ENCODE assay signal across 8 cellular contexts in genomic region chr3:53194218-53195065, GRCh38. TPM values are rescaled to one million over a fixed set of nuclear protein-coding genes. Genes with fewer than 3 reads are reported as not detected.
A peak's percentile ranks its signal among the peaks of the same experiment; 100 is the strongest.
DNase-seq lines count a peak whose midpoint lies in the region; ATAC-seq and TF ChIP-seq lines count a peak whose summit lies in the region.

No MANE protein-coding gene starts in this region.

- in situ Hi-C loops in brain microvascular endothelial cell (cut with HindIII; ENCODE audit: low pct_ligation_motif_present, low sequenced_read_pairs), result no loop called here

- no peak overlapping the region for H3K4me3 ChIP-seq in brain microvascular endothelial cell (ENCODE audit: low read depth, low read length)

- H3K27me3 ChIP-seq in brain microvascular endothelial cell (replicated peaks), result no peaks in the 10 kb centered on the region

- ATAC-seq in GM21576 (IDR thresholded peaks at IDR 0.05; ENCODE audit: unreplicated experiment) (no peak), omental fat pad (ENCODE audit: low FRiP score) (no peak)

- peak; percentile 26 for DNase-seq in HK-2 (ENCODE audit: unreplicated experiment)
- DNase-seq in brain microvascular endothelial cell, result peak; percentile 22
- peak; percentile 53 for DNase-seq in kidney tubule cell (ENCODE audit: low spot score)
- no peak for DNase-seq in SIG-M5 (lab: John Stamatoyannopoulos, UW)
- no peak for DNase-seq in COLO829 (ENCODE audit: low spot score)
- no peak for DNase-seq in omental fat pad (ENCODE audit: low spot score)

- H3K36me3 ChIP-seq in brain microvascular endothelial cell (replicated peaks), result peaks cover 8% of the 10 kb centered on the region

- H3K27ac ChIP-seq in 22Rv1 (peak overlapping the region; percentile 61), brain microvascular endothelial cell (no peak overlapping the region)

- TF ChIP-seq CTCF in 22Rv1 (IDR thresholded peaks at IDR 0.05), result no peak
- no peak for TF ChIP-seq CTCF in brain microvascular endothelial cell (IDR thresholded peaks at IDR 0.05; ENCODE audit: low read depth, low read length, missing control alignments)
- no peak for TF ChIP-seq CTCF in omental fat pad (IDR thresholded peaks at IDR 0.05)

RNA-seq across cellular contexts. Expression of gene PRKCD, which starts 33.4 kb away (rescaled TPM):
- 10 to 100 TPM; 21.5 to 39.9 (median 30.3) TPM for total RNA-seq in omental fat pad

Comparison
In these comparisons a context has a peak if more than half of its experiments do, and no peak if none do; other contexts are left out.
1. DNase-seq: peak in HK-2 (single experiment), brain microvascular endothelial cell (single experiment) and kidney tubule cell (single experiment); none in SIG-M5 (single experiment), COLO829 (single experiment) and omental fat pad (single experiment).